Comparison of ENCODE assay signal across 8 cellular contexts in genomic region chr17:81386141-81386645, GRCh38. TPM values are rescaled to one million over a fixed set of nuclear protein-coding genes. Genes with fewer than 3 reads are reported as not detected.
DNase-seq lines count a peak whose midpoint lies in the region; ATAC-seq lines count a peak whose summit lies in the region.

No MANE protein-coding gene starts in this region.

- ATAC-seq in esophagus mucosa (peak; percentile 4), GM21529 (IDR thresholded peaks at IDR 0.05; ENCODE audit: unreplicated experiment) (no peak), GM18867 (IDR thresholded peaks at IDR 0.05; ENCODE audit: unreplicated experiment) (no peak)

- WGBS in trophoblast cell (ENCODE audit: extremely low coverage, insufficient coverage, insufficient read length) = no CpG with 5 or more reads among the region's 15 CpGs

- no peak overlapping the region for H3K4ac ChIP-seq in trophoblast cell (ENCODE audit: low read depth, low read length)

- H3K4me1 ChIP-seq in BLaER1 (peaks cover 53% of the 10 kb centered on the region), SJSA1 (replicated peaks) (peaks cover 15% of the 10 kb centered on the region), trophoblast cell (ENCODE audit: control insufficient read depth in 1 of 2, insufficient read depth in 2 of 2, low read length in 2 of 2) (peaks cover 9% of the 10 kb centered on the region in 2 experiments)

- H2BK5ac ChIP-seq in trophoblast cell (ENCODE audit: low read depth, low read length, poor library complexity) = no peak overlapping the region

- H3K9ac ChIP-seq in BLaER1 (peak overlapping the region; percentile 75), trophoblast cell (ENCODE audit: low read length) (no peak overlapping the region)

- H3K27me3 ChIP-seq in BLaER1 = peaks cover 79% of the 10 kb centered on the region
- H3K27me3 ChIP-seq in SJSA1 (replicated peaks) = peaks cover 14% of the 10 kb centered on the region
- peaks cover 17% of the 10 kb centered on the region for H3K27me3 ChIP-seq in trophoblast cell (ENCODE audit: insufficient read depth, low read length)

- H3K18ac ChIP-seq in trophoblast cell (ENCODE audit: low read length) = no peak overlapping the region

- H2AK5ac ChIP-seq in trophoblast cell (ENCODE audit: low read length) = peak overlapping the region; percentile 4

- peak overlapping the region; percentile 73 for H3K4me3 ChIP-seq in BLaER1
- H3K4me3 ChIP-seq in SJSA1 = peak overlapping the region; percentile 60
- H3K4me3 ChIP-seq in trophoblast cell (ENCODE audit: low read depth, low read length) = no peak overlapping the region

- no peak overlapping the region for H4K91ac ChIP-seq in trophoblast cell (ENCODE audit: low read depth, low read length)

- DNase-seq in SJSA1 (ENCODE audit: low read depth in 1 of 2, low spot score in 2 of 2) (no peak), trophoblast cell (no peak), NCI-H82 (lab: John Stamatoyannopoulos, UW) (no peak), NCI-H524 treated with DMSO at 0.1 percent for 48 hours (lab: John Stamatoyannopoulos, UW) (no peak)

- H4K20me1 ChIP-seq in BLaER1 = peaks cover 64% of the 10 kb centered on the region

- peaks cover 4% of the 10 kb centered on the region for H3K79me1 ChIP-seq in trophoblast cell (ENCODE audit: low read length)

- H3K79me2 ChIP-seq in trophoblast cell (ENCODE audit: control insufficient read depth, insufficient read depth, low read length, poor library complexity) = peaks cover 3% of the 10 kb centered on the region

- H3K36me3 ChIP-seq in BLaER1 (peaks cover 7% of the 10 kb centered on the region; the same call in 1 of the 2 replicates), SJSA1 (no peaks in the 10 kb centered on the region), trophoblast cell (ENCODE audit: control insufficient read depth in 1 of 2, insufficient read depth in 2 of 2, low read length in 2 of 2) (peaks cover 0 to under 1% of the 10 kb centered on the region in 2 experiments)

- no peak overlapping the region for H4K12ac ChIP-seq in trophoblast cell (ENCODE audit: low read depth, low read length)

- peak overlapping the region; percentile 6 for H2BK12ac ChIP-seq in trophoblast cell (ENCODE audit: low read length)

- H2AFZ ChIP-seq in trophoblast cell (ENCODE audit: insufficient read depth, low read length, poor library complexity) = no peak overlapping the region

- H4K8ac ChIP-seq in trophoblast cell (ENCODE audit: low read depth, low read length) = no peak overlapping the region

- H3K14ac ChIP-seq in trophoblast cell (ENCODE audit: low read length) = peak overlapping the region; percentile 10

- H3K4me2 ChIP-seq in BLaER1 (peak overlapping the region; percentile 100), trophoblast cell (ENCODE audit: low read length) (peak overlapping the region; percentile 90)

- H3K27ac ChIP-seq in BLaER1 = no peak overlapping the region
- H3K27ac ChIP-seq in SJSA1 = no peak overlapping the region
- no peak overlapping the region for H3K27ac ChIP-seq in trophoblast cell (ENCODE audit: low read depth, low read length)

- H2BK120ac ChIP-seq in trophoblast cell (ENCODE audit: insufficient read depth, low read length, poor library complexity) = no peak overlapping the region

- H3K9me3 ChIP-seq in BLaER1 (no peaks in the 10 kb centered on the region), SJSA1 (replicated peaks) (peaks cover 7% of the 10 kb centered on the region; the same call in 1 of the 2 replicates), trophoblast cell (ENCODE audit: insufficient read depth, low read depth, low read length) (peaks cover 3% of the 10 kb centered on the region)

- no peak overlapping the region for H3K23ac ChIP-seq in trophoblast cell (ENCODE audit: low read length)

RNA-seq across cellular contexts. Expression of gene BAHCC1, which starts 9.1 kb away (rescaled TPM):
- total RNA-seq in SJSA1 (2014; rRNA removed; shearing (Covaris generic)) = 5.7 and 6.6 TPM in 2 replicates
- total RNA-seq in esophagus mucosa = 4.2 TPM
- polyA plus RNA-seq in trophoblast cell (2013) = 2.8 and 3.1 TPM in 2 replicates
